25 cellular contexts compared by ENCODE assay signal in genomic region chr2:165391791-165392190, GRCh38.
"Had no signal": no experiment of that assay in that cellular context is flagged by ENCODE, and none has a peak within 500 bp of the region (broad histone marks: within the 10 kb centered on the region; RNA-seq: fewer than 3 reads in every experiment).

No MANE protein-coding gene starts in this region.

- H3K4me3 ChIP-seq: breast epithelium, left lung, lower lobe of right lung, stomach, thyroid gland, upper lobe of left lung, vagina had no signal

- H3K27me3 ChIP-seq: breast epithelium, left lung, stomach, thyroid gland, upper lobe of left lung, vagina had no signal

- H3K9me3 ChIP-seq: breast epithelium, left lung, lower lobe of right lung, stomach, thyroid gland, upper lobe of left lung, vagina had no signal

- H3K27ac Mint-ChIP-seq: activated CD4-positive, alpha-beta memory T cell treated with anti-CD3 and anti-CD28 coated beads, Interleukin-2, amount 10 ng/mL, durations not matched to agents 7 days and 5 days; activated CD4-positive, alpha-beta T cell treated with anti-CD3 and anti-CD28 coated beads for 36 hours; activated T-helper 1 cell treated with anti-CD3 and anti-CD28 coated beads, Interleukin-12 subunit alpha, Interleukin-12 subunit beta, Interleukin-2, Interleukin-4 antibody, amounts not matched to agents 30 ng/mL and 10 ng/mL and 1 ng/mL, durations not matched to agents 14 hours and 24 hours and 36 hours; endodermal cell; nephron; stimulated activated naive B cell treated with anti-CD40 and anti-IgM and Interleukin-4, amounts not matched to agents 10 μg/mL and 1 μg/mL and 100 μg/mL, for 72 hours had no signal

- DNase-seq: activated CD4-positive, alpha-beta memory T cell treated with anti-CD3 and anti-CD28 coated beads, Interleukin-2, amount 10 ng/mL, durations not matched to agents 7 days and 5 days; activated CD4-positive, alpha-beta T cell treated with anti-CD3 and anti-CD28 coated beads for 36 hours; activated CD4-positive, CD25-positive, alpha-beta regulatory T cell; activated gamma-delta T cell treated with Interleukin-2 at 50 U/mL for 16 hours; activated naive CD4-positive, alpha-beta T cell treated with anti-CD3 and anti-CD28 coated beads, Interleukin-2, amount 50 U/mL, for 16 hours; central memory CD4-positive, alpha-beta T cell; endodermal cell; foreskin fibroblast; head of caudate nucleus; left lung; lower lobe of right lung; mesenchymal stem cell; posterior cingulate gyrus; right cardiac atrium; stimulated activated CD4-positive, alpha-beta T cell treated with anti-CD3 and anti-CD28 coated beads, Interleukin-15, amount 100 ng/mL, for 24 hours; stimulated activated CD4-positive, alpha-beta T cell treated with anti-CD3 and anti-CD28 coated beads, Interleukin-2, amount 100 ng/mL, for 24 hours; stimulated activated naive B cell treated with anti-CD40 and anti-IgM and Interleukin-4, amounts not matched to agents 10 μg/mL and 1 μg/mL and 100 μg/mL, for 72 hours; stomach; thyroid gland; upper lobe of left lung had no signal

- H3K4me1 ChIP-seq: breast epithelium, left lung, lower lobe of right lung, thyroid gland, upper lobe of left lung, vagina had no signal

- H3K36me3 Mint-ChIP-seq: stimulated activated naive B cell treated with anti-CD40 and anti-IgM and Interleukin-4, amounts not matched to agents 10 μg/mL and 1 μg/mL and 100 μg/mL, for 72 hours had no signal

- H3K27ac ChIP-seq: breast epithelium, left lung, lower lobe of right lung, stomach, thyroid gland, upper lobe of left lung, vagina had no signal

- H3K36me3 ChIP-seq: breast epithelium, left lung, lower lobe of right lung, stomach, thyroid gland, upper lobe of left lung, vagina had no signal

- H3K4me1 Mint-ChIP-seq: nephron; stimulated activated naive B cell treated with anti-CD40 and anti-IgM and Interleukin-4, amounts not matched to agents 10 μg/mL and 1 μg/mL and 100 μg/mL, for 72 hours had no signal

- H3K9me3 Mint-ChIP-seq: activated CD4-positive, alpha-beta memory T cell treated with anti-CD3 and anti-CD28 coated beads, Interleukin-2, amount 10 ng/mL, durations not matched to agents 7 days and 5 days; activated T-helper 1 cell treated with anti-CD3 and anti-CD28 coated beads, Interleukin-12 subunit alpha, Interleukin-12 subunit beta, Interleukin-2, Interleukin-4 antibody, amounts not matched to agents 30 ng/mL and 10 ng/mL and 1 ng/mL, durations not matched to agents 14 hours and 24 hours and 36 hours; endodermal cell; nephron; stimulated activated naive B cell treated with anti-CD40 and anti-IgM and Interleukin-4, amounts not matched to agents 10 μg/mL and 1 μg/mL and 100 μg/mL, for 72 hours had no signal

- ATAC-seq: activated CD4-positive, alpha-beta T cell treated with anti-CD3 and anti-CD28 coated beads for 36 hours; esophagus mucosa; left lung; lower lobe of right lung; right cardiac atrium; stimulated activated naive B cell treated with anti-CD40 and anti-IgM and Interleukin-4, amounts not matched to agents 10 μg/mL and 1 μg/mL and 100 μg/mL, for 72 hours had no signal

- H3K4me3 Mint-ChIP-seq: activated CD4-positive, alpha-beta memory T cell treated with anti-CD3 and anti-CD28 coated beads, Interleukin-2, amount 10 ng/mL, durations not matched to agents 7 days and 5 days; activated CD4-positive, alpha-beta T cell treated with anti-CD3 and anti-CD28 coated beads for 36 hours; activated T-helper 1 cell treated with anti-CD3 and anti-CD28 coated beads, Interleukin-12 subunit alpha, Interleukin-12 subunit beta, Interleukin-2, Interleukin-4 antibody, amounts not matched to agents 30 ng/mL and 10 ng/mL and 1 ng/mL, durations not matched to agents 14 hours and 24 hours and 36 hours; endodermal cell; nephron; stimulated activated naive B cell treated with anti-CD40 and anti-IgM and Interleukin-4, amounts not matched to agents 10 μg/mL and 1 μg/mL and 100 μg/mL, for 72 hours had no signal

- H3K27me3 Mint-ChIP-seq: stimulated activated naive B cell treated with anti-CD40 and anti-IgM and Interleukin-4, amounts not matched to agents 10 μg/mL and 1 μg/mL and 100 μg/mL, for 72 hours had no signal
